Comparison of ENCODE assay signal across 8 cellular contexts in genomic region chr5:102681403-102681983, GRCh38.
DNase-seq lines count a peak whose midpoint lies in the region; ATAC-seq and TF ChIP-seq lines count a peak whose summit lies in the region.

No MANE protein-coding gene starts in this region.

- peak; percentile 97 for ATAC-seq in HG02885 (IDR thresholded peaks at IDR 0.05; ENCODE audit: poor library complexity, unreplicated experiment)

- peak; percentile 89 for TF ChIP-seq CTCF in 22Rv1 (IDR thresholded peaks at IDR 0.05)
- TF ChIP-seq CTCF in GM13977 (IDR thresholded peaks at IDR 0.05; ENCODE audit: extremely low read depth, insufficient read depth, missing control alignments): peak; percentile 88

- DNase-seq in GM13977 (ENCODE audit: low spot score) (peak; percentile 69), NCI-H146 treated with DMSO at 0.1 percent for 48 hours (lab: John Stamatoyannopoulos, UW; ENCODE audit: unreplicated experiment) (peak; percentile 69), T-helper 2 cell (peak in 4 of 5 experiments; percentile 12 to 54 (median 28)), astrocyte of the hippocampus (ENCODE audit: low read depth, low spot score) (peak; percentile 87), iPS DF 4.7 (ENCODE audit: extremely low read depth, low spot score) (peak; percentile 51)
- peak; percentile 62 for DNase-seq in stimulated activated CD4-positive, alpha-beta T cell treated with anti-CD3 and anti-CD28 coated beads, Interleukin-12 subunit alpha, Interleukin-12 subunit beta, amount 100 ng/mL, for 4 hours

- in situ Hi-C loops in GM13977 (cut with MboI; ENCODE audit: low pct_unique_long_range_greater_than_20kb, low sequenced_read_pairs, unreplicated experiment): no loop called here

- H3K27ac ChIP-seq in 22Rv1: no peak overlapping the region

Comparison
In these comparisons a context has a peak if more than half of its experiments do, and no peak if none do; other contexts are left out.
1. DNase-seq: peak in every context shown above with its lines; median percentile 87 in astrocyte of the hippocampus; 69 in GM13977; 69 in NCI-H146 treated with DMSO at 0.1 percent for 48 hours; 62 in stimulated activated CD4-positive, alpha-beta T cell treated with anti-CD3 and anti-CD28 coated beads, Interleukin-12 subunit alpha, Interleukin-12 subunit beta, amount 100 ng/mL, for 4 hours; 51 in iPS DF 4.7; 28 in T-helper 2 cell.